In the genomic region with DNA sequence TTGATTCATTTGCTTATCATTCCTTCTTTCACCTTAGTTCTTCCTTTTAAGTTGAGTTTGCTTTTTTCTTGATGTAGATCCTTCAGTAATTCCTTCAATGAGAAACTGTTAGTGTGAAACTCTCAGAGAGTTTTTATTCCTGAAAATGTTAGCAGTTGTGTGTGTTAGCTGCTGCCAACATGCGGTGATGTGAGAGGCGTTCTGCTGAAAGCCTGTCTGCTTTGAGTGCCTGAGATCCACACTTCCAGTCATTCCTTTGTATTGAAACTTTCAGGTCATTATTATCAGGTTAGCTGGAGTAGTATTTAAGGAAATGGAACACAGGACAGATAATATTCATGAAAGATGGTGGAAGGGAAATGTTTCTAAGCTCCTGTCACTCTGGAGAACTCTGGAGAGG, we compare ENCODE assay signal across 17 cellular contexts.
DNase-seq lines count a peak whose midpoint lies in the region; ATAC-seq, FAIRE-seq and TF ChIP-seq lines count a peak whose summit lies in the region.
"Had no signal": no experiment of that assay in that cellular context is flagged by ENCODE, and none has a peak within 500 bp of the region (broad histone marks: within the 10 kb centered on the region; RNA-seq: fewer than 3 reads in every experiment).

No MANE protein-coding gene starts in this region.

- POLR2A ChIA-PET in A549 (lab: Yijun Ruan, JAX), result no interaction called here

- H3K27me3 ChIP-seq in uterus, result no peaks in the 10 kb centered on the region
- H3K27me3 ChIP-seq: transverse colon had no signal

- H3K4me3 ChIP-seq in A549 (no peak overlapping the region), uterus (no peak overlapping the region)
- H3K4me3 ChIP-seq: transverse colon had no signal

- intact Hi-C loops in uterus (cut with DNase I; ENCODE audit: low total_unique reads), result no loop called here

- TF ChIP-seq EP300 in A549 (IDR thresholded peaks at IDR 0.05), result no peak

- no peak for TF ChIP-seq RAD21 in A549 (conservative IDR thresholded peaks at IDR 0.05 in 1 of 2, IDR thresholded peaks at IDR 0.05 in 1 of 2)

- ATAC-seq in A549, result no peak
- ATAC-seq in T-helper 17 cell, result no peak
- ATAC-seq in activated T-cell treated with anti-CD3 and anti-CD28 coated beads, Interleukin-2, amount 50 U/mL, for 4 hours, result no peak

- peak overlapping the region; percentile 51 for H3K4me3 Mint-ChIP-seq in T-helper 17 cell
- H3K4me3 Mint-ChIP-seq in activated T-cell treated with anti-CD3 and anti-CD28 coated beads, Interleukin-2, amount 50 U/mL, for 4 hours, result no peak overlapping the region
- H3K4me3 Mint-ChIP-seq: mesothelial cell of epicardium had no signal

- H3K36me3 Mint-ChIP-seq in T-helper 17 cell (ENCODE audit: low read depth), result peaks cover 4% of the 10 kb centered on the region
- peaks cover 45% of the 10 kb centered on the region for H3K36me3 Mint-ChIP-seq in activated T-cell treated with anti-CD3 and anti-CD28 coated beads, Interleukin-2, amount 50 U/mL, for 4 hours (ENCODE audit: insufficient read depth)
- H3K36me3 Mint-ChIP-seq: mesothelial cell of epicardium had no signal

- no peaks in the 10 kb centered on the region for H3K36me3 ChIP-seq in uterus
- H3K36me3 ChIP-seq: transverse colon had no signal

- H3K27me3 Mint-ChIP-seq in T-helper 17 cell, result no peaks in the 10 kb centered on the region
- no peaks in the 10 kb centered on the region for H3K27me3 Mint-ChIP-seq in activated T-cell treated with anti-CD3 and anti-CD28 coated beads, Interleukin-2, amount 50 U/mL, for 4 hours (ENCODE audit: low read depth)

- TF ChIP-seq POLR2A in A549 (IDR thresholded peaks at IDR 0.05; ENCODE audit: low read length), result no peak
- TF ChIP-seq POLR2A in uterus (IDR thresholded peaks at IDR 0.05), result no peak

- peak overlapping the region; percentile 19 to 61; a peak in 4 of 6 replicates for H3K27ac ChIP-seq in A549
- H3K27ac ChIP-seq in epithelial cell of prostate, result peak overlapping the region; percentile 91
- peak overlapping the region in 1 of 2 donors; percentile 14 for H3K27ac ChIP-seq in uterus
- no peak overlapping the region for H3K27ac ChIP-seq in substantia nigra (ENCODE audit: low read depth, low read length, poor library complexity, severe bottlenecking)

- peak overlapping the region; percentile 79 for H3K27ac Mint-ChIP-seq in T-helper 17 cell
- H3K27ac Mint-ChIP-seq: mesothelial cell of epicardium had no signal

- peaks cover 63% of the 10 kb centered on the region for H3K4me1 Mint-ChIP-seq in T-helper 17 cell
- H3K4me1 Mint-ChIP-seq in activated T-cell treated with anti-CD3 and anti-CD28 coated beads, Interleukin-2, amount 50 U/mL, for 4 hours (ENCODE audit: low read depth), result peaks cover 72% of the 10 kb centered on the region

- no peaks in the 10 kb centered on the region for H3K9me3 ChIP-seq in A549
- no peaks in the 10 kb centered on the region for H3K9me3 ChIP-seq in T-helper 17 cell (ENCODE audit: control insufficient read depth, low read length, poor library complexity, severe bottlenecking)
- H3K9me3 ChIP-seq in uterus, result no peaks in the 10 kb centered on the region
- H3K9me3 ChIP-seq: transverse colon had no signal

- H3K4me1 ChIP-seq in A549 (peaks cover 32% of the 10 kb centered on the region), uterus (no peaks in the 10 kb centered on the region)

- FAIRE-seq in A549 (lab: Jason Lieb, UNC), result no peak
- FAIRE-seq: colon had no signal

- no peak for DNase-seq in A549 (ENCODE audit: low read depth in 1 of 2, low spot score in 1 of 2)
- peak; percentile 9 for DNase-seq in GM03348 (ENCODE audit: low spot score)
- DNase-seq in T-helper 17 cell, result no peak
- no peak for DNase-seq in epithelial cell of prostate (ENCODE audit: low read depth, low spot score)
- no peak for DNase-seq in uterus
- DNase-seq in activated gamma-delta T cell treated with Interleukin-2 at 50 U/mL for 16 hours, result no peak
- DNase-seq in activated T-cell treated with anti-CD3 and anti-CD28 coated beads, Interleukin-2, amount 50 U/mL, for 4 hours, result no peak
- DNase-seq in substantia nigra (lab: John Stamatoyannopoulos, UW), result no peak
- DNase-seq: activated CD4-positive, CD25-positive, alpha-beta regulatory T cell; aorta; NCI-H187; NCI-H446; stimulated activated CD4-positive, alpha-beta T cell treated with anti-CD3 and anti-CD28 coated beads, Interleukin-15, amount 100 ng/mL, for 24 hours; stimulated activated naive CD8-positive, alpha-beta T cell treated with anti-CD3 and anti-CD28 coated beads, Interleukin-15, Interleukin-2, amounts not matched to agents 100 U/mL and 50 U/mL, for 24 hours; transverse colon had no signal

- 96% methylated on average over 2 of the region's 2 CpGs for WGBS in A549 (ENCODE audit: missing lambda C conversion rate)

- TF ChIP-seq CTCF in A549 (IDR thresholded peaks at IDR 0.05) (no peak), uterus (IDR thresholded peaks at IDR 0.05) (no peak)

- no peak overlapping the region for H3K4me2 ChIP-seq in A549

- H3K9me3 Mint-ChIP-seq in activated T-cell treated with anti-CD3 and anti-CD28 coated beads, Interleukin-2, amount 50 U/mL, for 4 hours, result no peaks in the 10 kb centered on the region

- CTCF ChIA-PET in A549 (lab: Yijun Ruan, JAX), result no interaction called here

TF ChIP-seq in A549, 52 proteins besides CTCF, POLR2A, EP300 and RAD21:
- TF ChIP-seq FOSB (CRISPR knock-in tag; IDR thresholded peaks at IDR 0.05), result no peak
- no peak for TF ChIP-seq EHF (CRISPR knock-in tag; IDR thresholded peaks at IDR 0.05)
- no peak for TF ChIP-seq RNF2 (IDR thresholded peaks at IDR 0.05; ENCODE audit: borderline replicate concordance, low read depth)
- no peak for TF ChIP-seq ZFP36 (IDR thresholded peaks at IDR 0.05; ENCODE audit: borderline replicate concordance, partially characterized antibody)
- TF ChIP-seq HOXA7 (CRISPR knock-in tag; IDR thresholded peaks at IDR 0.05), result no peak
